Comparison of ENCODE assay signal across 8 cellular contexts in genomic region chr5:171907731-171908343, GRCh38.
DNase-seq lines count a peak whose midpoint lies in the region; ATAC-seq and TF ChIP-seq lines count a peak whose summit lies in the region.

No MANE protein-coding gene starts in this region.

- TF ChIP-seq POLR2A in erythroblast (IDR thresholded peaks at IDR 0.05; ENCODE audit: low read length), result no peak
- no peak for TF ChIP-seq POLR2A in uterus (IDR thresholded peaks at IDR 0.05)

- CTCF ChIA-PET in A673 (lab: Charles Lee), result interaction anchor here (0.6 kb wide), 1 partner anchor 152 kb away, joined by 4 read pairs; no protein-coding TSS in a partner anchor

- POLR2A ChIA-PET in A673 (lab: Charles Lee; ENCODE audit: low non-redundant PET), result no interaction called here
- POLR2A ChIA-PET in naive thymus-derived CD8-positive, alpha-beta T cell (lab: Charles Lee), result no interaction called here

- ATAC-seq in HG02759 (IDR thresholded peaks at IDR 0.05; ENCODE audit: unreplicated experiment), result peak; percentile 59
- peak; percentile 73 to 75 for ATAC-seq in naive thymus-derived CD8-positive, alpha-beta T cell

- H3K36me3 Mint-ChIP-seq in activated CD4-positive, alpha-beta T cell treated with anti-CD3 and anti-CD28 coated beads, Interleukin-2, amount 10 ng/mL, durations not matched to agents 24 days and 14 days (ENCODE audit: low read depth), result peaks cover 17% of the 10 kb centered on the region
- H3K36me3 Mint-ChIP-seq in naive thymus-derived CD8-positive, alpha-beta T cell, result peaks cover 0 to 21% (median 3%) of the 10 kb centered on the region in 3 donors

- no TSS peak for BruUV-seq in A673 (replicated peaks; lab: Mats Ljungman, UMichigan)

- H3K4me3 Mint-ChIP-seq in activated CD4-positive, alpha-beta T cell treated with anti-CD3 and anti-CD28 coated beads, Interleukin-2, amount 10 ng/mL, durations not matched to agents 24 days and 14 days, result no peak overlapping the region
- H3K4me3 Mint-ChIP-seq in naive thymus-derived CD8-positive, alpha-beta T cell, result no peak overlapping the region

- H3K9me3 ChIP-seq in A673 (ENCODE audit: low read depth, low read length, poor library complexity, severe bottlenecking), result no peaks in the 10 kb centered on the region
- H3K9me3 ChIP-seq in uterus, result no peaks in the 10 kb centered on the region

- peak; percentile 77 for TF ChIP-seq CTCF in A673 (conservative IDR thresholded peaks at IDR 0.05; ENCODE audit: low read depth, low read length)
- TF ChIP-seq CTCF in GM06990 (IDR thresholded peaks at IDR 0.05; ENCODE audit: insufficient read depth, low read length, poor library complexity, severe bottlenecking), result peak; percentile 73
- TF ChIP-seq CTCF in uterus (IDR thresholded peaks at IDR 0.05), result peak; percentile 66 to 81 (median 74)

- H3K27ac ChIP-seq in A673 (ENCODE audit: low read depth, low read length, poor library complexity, severe bottlenecking) (no peak overlapping the region), uterus (no peak overlapping the region)

- H3K36me3 ChIP-seq in A673 (ENCODE audit: insufficient read depth, low read length, poor library complexity, severe bottlenecking) (peaks cover 3% of the 10 kb centered on the region), GM06990 (ENCODE audit: control insufficient read depth, insufficient read depth, low read length) (peaks cover 1% of the 10 kb centered on the region), uterus (no peaks in the 10 kb centered on the region)

- H3K27me3 ChIP-seq in A673 (replicated peaks; ENCODE audit: insufficient read depth, low read depth, low read length, poor library complexity) (no peaks in the 10 kb centered on the region), GM06990 (replicated peaks; ENCODE audit: control insufficient read depth, insufficient read depth, low read length) (no peaks in the 10 kb centered on the region), uterus (no peaks in the 10 kb centered on the region)

- no peaks in the 10 kb centered on the region for H3K9me3 Mint-ChIP-seq in activated CD4-positive, alpha-beta T cell treated with anti-CD3 and anti-CD28 coated beads, Interleukin-2, amount 10 ng/mL, durations not matched to agents 24 days and 14 days
- H3K9me3 Mint-ChIP-seq in naive thymus-derived CD8-positive, alpha-beta T cell, result no peaks in the 10 kb centered on the region

- DNase-seq in A673 (ENCODE audit: low spot score) (peak; percentile 69), GM06990 (ENCODE audit: extremely low read depth, insufficient read length) (no peak), NCI-H2196 (lab: John Stamatoyannopoulos, UW; ENCODE audit: unreplicated experiment) (peak; percentile 77), erythroblast (lab: John Stamatoyannopoulos, UW) (peak; percentile 66 to 80), uterus (peak; percentile 35 to 51)
- DNase-seq in activated CD4-positive, alpha-beta T cell treated with anti-CD3 and anti-CD28 coated beads, Interleukin-2, amount 10 ng/mL, durations not matched to agents 24 days and 14 days, result peak; percentile 86
- DNase-seq in naive thymus-derived CD8-positive, alpha-beta T cell, result peak in 9 of 10 donors; percentile 5 to 65 (median 41)

- peaks cover 8% of the 10 kb centered on the region for H3K4me1 ChIP-seq in A673 (ENCODE audit: insufficient read depth, low read length, poor library complexity, severe bottlenecking)
- no peaks in the 10 kb centered on the region for H3K4me1 ChIP-seq in uterus

- intact Hi-C loops in A673 (cut with micrococcal nuclease; ENCODE audit: unreplicated experiment) (loop anchor here (1.0 to 5.0 kb wide), 3 partner anchors 277 to 489 kb away; partner anchors contain the start of gene FGF18), uterus (cut with DNase I; ENCODE audit: low total_unique reads) (no loop called here)
- intact Hi-C loops in activated CD4-positive, alpha-beta T cell treated with anti-CD3 and anti-CD28 coated beads, Interleukin-2, amount 10 ng/mL, durations not matched to agents 24 days and 14 days (cut with micrococcal nuclease), result loop anchor here (1.0 to 5.0 kb wide), 14 partner anchors 26 to 857 kb away; partner anchors contain the start of genes FBXW11, FGF18, STK10 and UBTD2

- no peaks in the 10 kb centered on the region for H3K27me3 Mint-ChIP-seq in activated CD4-positive, alpha-beta T cell treated with anti-CD3 and anti-CD28 coated beads, Interleukin-2, amount 10 ng/mL, durations not matched to agents 24 days and 14 days
- no peaks in the 10 kb centered on the region for H3K27me3 Mint-ChIP-seq in naive thymus-derived CD8-positive, alpha-beta T cell

- peaks cover 36% of the 10 kb centered on the region for H3K4me1 Mint-ChIP-seq in activated CD4-positive, alpha-beta T cell treated with anti-CD3 and anti-CD28 coated beads, Interleukin-2, amount 10 ng/mL, durations not matched to agents 24 days and 14 days
- H3K4me1 Mint-ChIP-seq in naive thymus-derived CD8-positive, alpha-beta T cell, result peaks cover 20 to 49% (median 45%) of the 10 kb centered on the region in 4 donors

- H3K27ac Mint-ChIP-seq in activated CD4-positive, alpha-beta T cell treated with anti-CD3 and anti-CD28 coated beads, Interleukin-2, amount 10 ng/mL, durations not matched to agents 24 days and 14 days, result peak overlapping the region; percentile 76
- H3K27ac Mint-ChIP-seq in naive thymus-derived CD8-positive, alpha-beta T cell, result no peak overlapping the region

- no peak overlapping the region for H3K4me3 ChIP-seq in A673 (ENCODE audit: low read depth, low read length, poor library complexity, severe bottlenecking)
- no peak overlapping the region for H3K4me3 ChIP-seq in GM06990 (replicated peaks; ENCODE audit: low read depth, low read length)
- H3K4me3 ChIP-seq in uterus, result no peak overlapping the region
